1 cellular context compared by ENCODE assay signal in genomic region chr5:113281194-113281593, GRCh38.
TF ChIP-seq lines count a peak whose summit lies in the region.

No MANE protein-coding gene starts in this region.

TF ChIP-seq in GM23338, 12 proteins besides CTCF, POLR2A, EP300 and RAD21 (continued from another document):
- TF ChIP-seq, protein P1, sequence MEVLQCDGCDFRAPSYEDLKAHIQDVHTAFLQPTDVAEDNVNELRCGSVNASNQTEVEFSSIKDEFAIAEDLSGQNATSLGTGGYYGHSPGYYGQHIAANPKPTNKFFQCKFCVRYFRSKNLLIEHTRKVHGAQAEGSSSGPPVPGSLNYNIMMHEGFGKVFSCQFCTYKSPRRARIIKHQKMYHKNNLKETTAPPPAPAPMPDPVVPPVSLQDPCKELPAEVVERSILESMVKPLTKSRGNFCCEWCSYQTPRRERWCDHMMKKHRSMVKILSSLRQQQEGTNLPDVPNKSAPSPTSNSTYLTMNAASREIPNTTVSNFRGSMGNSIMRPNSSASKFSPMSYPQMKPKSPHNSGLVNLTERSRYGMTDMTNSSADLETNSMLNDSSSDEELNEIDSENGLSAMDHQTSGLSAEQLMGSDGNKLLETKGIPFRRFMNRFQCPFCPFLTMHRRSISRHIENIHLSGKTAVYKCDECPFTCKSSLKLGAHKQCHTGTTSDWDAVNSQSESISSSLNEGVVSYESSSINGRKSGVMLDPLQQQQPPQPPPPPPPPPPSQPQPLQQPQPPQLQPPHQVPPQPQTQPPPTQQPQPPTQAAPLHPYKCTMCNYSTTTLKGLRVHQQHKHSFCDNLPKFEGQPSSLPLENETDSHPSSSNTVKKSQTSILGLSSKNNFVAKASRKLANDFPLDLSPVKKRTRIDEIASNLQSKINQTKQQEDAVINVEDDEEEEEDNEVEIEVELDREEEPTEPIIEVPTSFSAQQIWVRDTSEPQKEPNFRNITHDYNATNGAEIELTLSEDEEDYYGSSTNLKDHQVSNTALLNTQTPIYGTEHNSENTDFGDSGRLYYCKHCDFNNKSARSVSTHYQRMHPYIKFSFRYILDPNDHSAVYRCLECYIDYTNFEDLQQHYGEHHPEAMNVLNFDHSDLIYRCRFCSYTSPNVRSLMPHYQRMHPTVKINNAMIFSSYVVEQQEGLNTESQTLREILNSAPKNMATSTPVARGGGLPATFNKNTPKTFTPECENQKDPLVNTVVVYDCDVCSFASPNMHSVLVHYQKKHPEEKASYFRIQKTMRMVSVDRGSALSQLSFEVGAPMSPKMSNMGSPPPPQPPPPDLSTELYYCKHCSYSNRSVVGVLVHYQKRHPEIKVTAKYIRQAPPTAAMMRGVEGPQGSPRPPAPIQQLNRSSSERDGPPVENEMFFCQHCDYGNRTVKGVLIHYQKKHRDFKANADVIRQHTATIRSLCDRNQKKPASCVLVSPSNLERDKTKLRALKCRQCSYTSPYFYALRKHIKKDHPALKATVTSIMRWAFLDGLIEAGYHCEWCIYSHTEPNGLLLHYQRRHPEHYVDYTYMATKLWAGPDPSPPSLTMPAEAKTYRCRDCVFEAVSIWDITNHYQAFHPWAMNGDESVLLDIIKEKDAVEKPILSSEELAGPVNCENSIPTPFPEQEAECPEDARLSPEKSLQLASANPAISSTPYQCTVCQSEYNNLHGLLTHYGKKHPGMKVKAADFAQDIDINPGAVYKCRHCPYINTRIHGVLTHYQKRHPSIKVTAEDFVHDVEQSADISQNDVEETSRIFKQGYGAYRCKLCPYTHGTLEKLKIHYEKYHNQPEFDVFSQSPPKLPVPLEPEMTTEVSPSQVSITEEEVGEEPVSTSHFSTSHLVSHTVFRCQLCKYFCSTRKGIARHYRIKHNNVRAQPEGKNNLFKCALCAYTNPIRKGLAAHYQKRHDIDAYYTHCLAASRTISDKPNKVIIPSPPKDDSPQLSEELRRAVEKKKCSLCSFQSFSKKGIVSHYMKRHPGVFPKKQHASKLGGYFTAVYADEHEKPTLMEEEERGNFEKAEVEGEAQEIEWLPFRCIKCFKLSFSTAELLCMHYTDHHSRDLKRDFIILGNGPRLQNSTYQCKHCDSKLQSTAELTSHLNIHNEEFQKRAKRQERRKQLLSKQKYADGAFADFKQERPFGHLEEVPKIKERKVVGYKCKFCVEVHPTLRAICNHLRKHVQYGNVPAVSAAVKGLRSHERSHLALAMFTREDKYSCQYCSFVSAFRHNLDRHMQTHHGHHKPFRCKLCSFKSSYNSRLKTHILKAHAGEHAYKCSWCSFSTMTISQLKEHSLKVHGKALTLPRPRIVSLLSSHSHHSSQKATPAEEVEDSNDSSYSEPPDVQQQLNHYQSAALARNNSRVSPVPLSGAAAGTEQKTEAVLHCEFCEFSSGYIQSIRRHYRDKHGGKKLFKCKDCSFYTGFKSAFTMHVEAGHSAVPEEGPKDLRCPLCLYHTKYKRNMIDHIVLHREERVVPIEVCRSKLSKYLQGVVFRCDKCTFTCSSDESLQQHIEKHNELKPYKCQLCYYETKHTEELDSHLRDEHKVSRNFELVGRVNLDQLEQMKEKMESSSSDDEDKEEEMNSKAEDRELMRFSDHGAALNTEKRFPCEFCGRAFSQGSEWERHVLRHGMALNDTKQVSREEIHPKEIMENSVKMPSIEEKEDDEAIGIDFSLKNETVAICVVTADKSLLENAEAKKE (CRISPR knock-in tag; IDR thresholded peaks at IDR 0.05), result no peak
- no peak for TF ChIP-seq CREB1 (CRISPR knock-in tag; IDR thresholded peaks at IDR 0.05; ENCODE audit: low read depth)
- no peak for TF ChIP-seq ZNF114 (CRISPR knock-in tag; IDR thresholded peaks at IDR 0.05)
- no peak for TF ChIP-seq EZH2 (IDR thresholded peaks at IDR 0.05; ENCODE audit: low read depth, unreplicated experiment)
TF ChIP-seq in GM23338: peak in this region for 0.
